Comparison of ENCODE assay signal across 9 cellular contexts in genomic region chr11:35260342-35260985, GRCh38.
DNase-seq lines count a peak whose midpoint lies in the region; ATAC-seq lines count a peak whose summit lies in the region.
"Had no signal": no experiment of that assay in that cellular context is flagged by ENCODE, and none has a peak within 500 bp of the region (broad histone marks: within the 10 kb centered on the region; RNA-seq: fewer than 3 reads in every experiment).

No MANE protein-coding gene starts in this region.

- DNase-seq in left ventricle myocardium superior (no peak), cardiac septum (ENCODE audit: low spot score) (no peak), amniotic stem cell (lab: John Stamatoyannopoulos, UW) (peak; percentile 69), hepatic stellate cell (ENCODE audit: low spot score) (peak; percentile 69), COR-L47 (lab: John Stamatoyannopoulos, UW) (no peak), middle frontal gyrus (ENCODE audit: extremely low spot score, low spot score) (no peak), NCI-H748 treated with DMSO at 0.1 percent for 48 hours (lab: John Stamatoyannopoulos, UW) (no peak)
- DNase-seq: gastrocnemius medialis had no signal

- ATAC-seq in left ventricle myocardium superior = peak; percentile 38
- no peak for ATAC-seq in HG03354 (IDR thresholded peaks at IDR 0.05; ENCODE audit: poor library complexity, severe bottlenecking, unreplicated experiment)
- ATAC-seq: gastrocnemius medialis had no signal

- intact Hi-C loops in left ventricle myocardium superior (cut with micrococcal nuclease) = no loop called here
- intact Hi-C loops in cardiac septum (cut with DNase I) = no loop called here

Comparison
In these comparisons a context has a peak if more than half of its experiments do, and no peak if none do; other contexts are left out.
1. DNase-seq: peak in amniotic stem cell (single experiment) and hepatic stellate cell (single experiment); none in left ventricle myocardium superior (single experiment), cardiac septum (single experiment), COR-L47 (single experiment), middle frontal gyrus (single experiment) and NCI-H748 treated with DMSO at 0.1 percent for 48 hours (single experiment).